In genomic region chr4:83107636-83108035, GRCh38 we compare ENCODE assay signal across 14 cellular contexts.
DNase-seq lines count a peak whose midpoint lies in the region; ATAC-seq and TF ChIP-seq lines count a peak whose summit lies in the region.
"Had no signal": no experiment of that assay in that cellular context is flagged by ENCODE, and none has a peak within 500 bp of the region (broad histone marks: within the 10 kb centered on the region; RNA-seq: fewer than 3 reads in every experiment).

No MANE protein-coding gene starts in this region.

- DNase-seq in HL-60 (ENCODE audit: low read depth in 1 of 2, low spot score in 1 of 2) (no peak), activated T-cell treated with anti-CD3 and anti-CD28 coated beads for 4 hours (peak; percentile 22), nucleus accumbens (lab: John Stamatoyannopoulos, UW) (no peak), iPS-NIHi11 (ENCODE audit: low spot score) (no peak)
- peak; percentile 18 for DNase-seq in effector CD8-positive, alpha-beta T cell (lab: John Stamatoyannopoulos, UW)
- peak; percentile 50 for DNase-seq in stimulated activated CD8-positive, alpha-beta memory T cell treated with anti-CD3 and anti-CD28 coated beads, Interleukin-4, amount 100 ng/mL, for 48 hours
- DNase-seq: DMS79 treated with DMSO at 0.1 percent for 48 hours, NCI-H1436, NCI-H226, Right ventricle myocardium superior, small intestine had no signal

- no peak overlapping the region for H3K4me3 ChIP-seq in HL-60 (replicated peaks; ENCODE audit: insufficient read depth, low read length)

- peak overlapping the region; percentile 99; the same call in 1 of the 2 replicates for H3K27ac ChIP-seq in HL-60 (replicated peaks)
- H3K27ac ChIP-seq: parathyroid adenoma had no signal

- no peaks in the 10 kb centered on the region for H3K27me3 ChIP-seq in HL-60 (ENCODE audit: insufficient read depth, poor library complexity, severe bottlenecking)

- no peak for ATAC-seq in HG02678 (IDR thresholded peaks at IDR 0.05; ENCODE audit: unreplicated experiment)
- ATAC-seq: left lobe of liver had no signal

- no peak for TF ChIP-seq CTCF in HL-60 (IDR thresholded peaks at IDR 0.05; ENCODE audit: insufficient read depth, low read length)

Comparison
In these comparisons a context has a peak if more than half of its experiments do, and no peak if none do; other contexts are left out.
1. DNase-seq: peak in activated T-cell treated with anti-CD3 and anti-CD28 coated beads for 4 hours (single experiment), effector CD8-positive, alpha-beta T cell (single experiment) and stimulated activated CD8-positive, alpha-beta memory T cell treated with anti-CD3 and anti-CD28 coated beads, Interleukin-4, amount 100 ng/mL, for 48 hours (single experiment); none in HL-60 (0 of 2), nucleus accumbens (0 of 56) and iPS-NIHi11 (single experiment).